ENCODE assay signal across 6 cellular contexts in genomic region chr3:193031909-193032308, GRCh38.
"Had no signal": no experiment of that assay in that cellular context is flagged by ENCODE, and none has a peak within 500 bp of the region (broad histone marks: within the 10 kb centered on the region; RNA-seq: fewer than 3 reads in every experiment).

No MANE protein-coding gene starts in this region.

- H3K4me3 ChIP-seq: GM23338, K562 had no signal

- H3K27ac Mint-ChIP-seq: GM23338, H9 had no signal

- H2AFZ ChIP-seq: GM23338 had no signal

- H3K9me3 Mint-ChIP-seq: GM23338, H9 had no signal

- H3K4me2 ChIP-seq: GM23338 had no signal

- H3K4me3 Mint-ChIP-seq: GM23338, H9 had no signal

- ATAC-seq: GM23338, K562 had no signal

- DNase-seq: H9, HCEC 1CT, IMR-90, KG1 had no signal
